19 cellular contexts compared by ENCODE assay signal in the genomic region with DNA sequence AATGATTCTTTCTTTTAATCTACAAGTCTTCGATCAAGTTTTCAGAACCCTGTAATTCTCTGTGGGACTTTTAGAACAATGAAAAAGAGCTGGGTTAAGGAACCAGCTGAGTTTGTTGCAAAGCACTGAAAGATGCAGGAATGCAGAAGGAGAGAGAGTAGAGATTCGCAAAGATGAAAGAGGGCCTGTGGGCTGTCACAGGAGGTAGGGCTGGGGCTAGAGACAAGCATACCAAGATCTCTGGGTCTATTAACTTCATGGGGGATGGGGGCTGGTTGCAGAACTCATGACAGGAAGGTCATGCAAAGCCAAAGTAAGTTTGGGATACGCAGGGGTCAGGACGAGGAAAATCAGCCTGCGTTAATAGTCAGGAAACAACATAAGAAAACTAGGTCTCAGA.
"Had no signal": no experiment of that assay in that cellular context is flagged by ENCODE, and none has a peak within 500 bp of the region (broad histone marks: within the 10 kb centered on the region; RNA-seq: fewer than 3 reads in every experiment).

No MANE protein-coding gene starts in this region.

- H3K4me1 ChIP-seq: psoas muscle had no signal

- H3K4me1 Mint-ChIP-seq: natural killer cell; stimulated activated naive CD8-positive, alpha-beta T cell treated with anti-CD3 and anti-CD28 coated beads, Interleukin-15, amount 100 ng/mL, for 72 hours had no signal

- H3K9me3 ChIP-seq: psoas muscle, suprapubic skin, transverse colon had no signal

- H3K27me3 ChIP-seq: cardiac muscle cell, suprapubic skin, transverse colon had no signal

- H3K27ac Mint-ChIP-seq: activated CD4-positive, alpha-beta memory T cell treated with anti-CD3 and anti-CD28 coated beads for 36 hours; activated naive CD8-positive, alpha-beta T cell; natural killer cell; stimulated activated naive CD8-positive, alpha-beta T cell treated with anti-CD3 and anti-CD28 coated beads, Interleukin-15, amount 100 ng/mL, for 72 hours; T-helper 2 cell treated with Interferon-gamma antibody and Interleukin-4, amounts not matched to agents 5 μg/mL and 100 μg/mL, for 36 hours had no signal

- H3K27me3 Mint-ChIP-seq: activated CD4-positive, alpha-beta memory T cell treated with anti-CD3 and anti-CD28 coated beads for 36 hours; activated naive CD8-positive, alpha-beta T cell; stimulated activated naive CD8-positive, alpha-beta T cell treated with anti-CD3 and anti-CD28 coated beads, Interleukin-15, amount 100 ng/mL, for 72 hours had no signal

- H3K36me3 Mint-ChIP-seq: activated CD4-positive, alpha-beta memory T cell treated with anti-CD3 and anti-CD28 coated beads for 36 hours; activated naive CD8-positive, alpha-beta T cell; natural killer cell had no signal

- ATAC-seq: natural killer cell; psoas muscle; right cardiac atrium; stimulated activated naive CD8-positive, alpha-beta T cell treated with anti-CD3 and anti-CD28 coated beads, Interleukin-15, amount 100 ng/mL, for 72 hours had no signal

- H3K27ac ChIP-seq: cardiac muscle cell, epithelial cell of prostate, psoas muscle, SK-N-MC, suprapubic skin, transverse colon had no signal

- H3K4me3 ChIP-seq: cardiac muscle cell, psoas muscle, SK-N-MC, suprapubic skin, transverse colon had no signal

- H3K36me3 ChIP-seq: cardiac muscle cell, suprapubic skin, transverse colon had no signal

- DNase-seq: activated CD4-positive, alpha-beta memory T cell treated with anti-CD3 and anti-CD28 coated beads for 36 hours; activated CD4-positive, alpha-beta T cell treated with anti-CD3 and anti-CD28 coated beads for 4 hours; activated T-cell treated with anti-CD3 and anti-CD28 coated beads for 4 hours; foreskin melanocyte; glutamatergic neuron; hypothalamus; mesenchymal stem cell; natural killer cell; psoas muscle; right cardiac atrium; stimulated activated CD4-positive, alpha-beta T cell treated with anti-CD3 and anti-CD28 coated beads, Interleukin-4, amount 100 ng/mL, for 1 hour; stimulated activated naive CD8-positive, alpha-beta T cell treated with anti-CD3 and anti-CD28 coated beads, Interleukin-15, amount 100 ng/mL, for 72 hours; transverse colon had no signal

- H3K4me3 Mint-ChIP-seq: activated CD4-positive, alpha-beta memory T cell treated with anti-CD3 and anti-CD28 coated beads for 36 hours; activated naive CD8-positive, alpha-beta T cell; natural killer cell; stimulated activated naive CD8-positive, alpha-beta T cell treated with anti-CD3 and anti-CD28 coated beads, Interleukin-15, amount 100 ng/mL, for 72 hours; T-helper 2 cell treated with Interferon-gamma antibody and Interleukin-4, amounts not matched to agents 5 μg/mL and 100 μg/mL, for 36 hours had no signal
